Comparison of ENCODE assay signal across 29 cellular contexts in the genomic region with DNA sequence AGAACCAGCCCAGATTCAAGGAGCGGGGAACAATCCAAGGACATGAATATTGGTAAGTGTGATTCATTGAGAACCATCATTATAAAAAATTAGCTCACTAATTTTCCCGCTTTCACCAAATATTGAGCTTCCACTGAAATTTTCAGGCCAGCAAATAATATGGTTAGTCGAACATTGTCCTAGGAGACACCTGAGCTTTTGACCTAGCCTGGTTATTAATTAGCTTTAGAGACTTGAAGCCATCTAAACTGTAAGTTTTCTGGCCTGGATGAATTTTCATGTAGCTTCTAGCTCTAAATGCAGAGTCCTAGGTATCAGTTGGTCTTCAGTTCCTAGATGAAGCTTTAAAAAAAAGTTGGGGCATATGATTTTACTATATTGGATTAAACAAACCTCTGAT.
"Had no signal": no experiment of that assay in that cellular context is flagged by ENCODE, and none has a peak within 500 bp of the region (broad histone marks: within the 10 kb centered on the region; RNA-seq: fewer than 3 reads in every experiment).

No MANE protein-coding gene starts in this region.

- DNase-seq: colonic mucosa; cortex of kidney; dermis blood vessel endothelial cell; dorsolateral prefrontal cortex; effector CD4-positive, alpha-beta T cell; effector CD8-positive, alpha-beta T cell; effector memory CD4-positive, alpha-beta T cell; effector memory CD8-positive, alpha-beta T cell; endodermal cell; erythroblast; esophagus squamous epithelium; foreskin fibroblast; foreskin keratinocyte; foreskin melanocyte; gastrocnemius medialis; glutamatergic neuron; head of caudate nucleus; heart left ventricle; heart right ventricle had no signal

- H3K4me3 ChIP-seq: colonic mucosa, coronary artery, dorsolateral prefrontal cortex, esophagus muscularis mucosa, esophagus squamous epithelium, gastrocnemius medialis, gastroesophageal sphincter, heart left ventricle, heart right ventricle had no signal

- H3K27me3 Mint-ChIP-seq: dendritic cell treated with granulocyte-macrophage colony-stimulating factor and Interleukin-4, amounts not matched to agents 40 ng/mL and 50 ng/mL, for 4 days had no signal

- ATAC-seq: effector memory CD8-positive, alpha-beta T cell; esophagus mucosa; foreskin keratinocyte; gastrocnemius medialis; gastroesophageal sphincter; heart left ventricle; heart right ventricle had no signal

- H3K36me3 ChIP-seq: colonic mucosa, esophagus muscularis mucosa, esophagus squamous epithelium, gastrocnemius medialis, gastroesophageal sphincter, heart left ventricle, heart right ventricle had no signal

- H3K4me1 ChIP-seq: colonic mucosa, foreskin keratinocyte had no signal

- H3K27me3 ChIP-seq: colonic mucosa, dorsolateral prefrontal cortex, esophagus muscularis mucosa, esophagus squamous epithelium, foreskin keratinocyte, gastrocnemius medialis, gastroesophageal sphincter, heart left ventricle, heart right ventricle had no signal

- H3K27ac Mint-ChIP-seq: dendritic cell treated with granulocyte-macrophage colony-stimulating factor and Interleukin-4, amounts not matched to agents 40 ng/mL and 50 ng/mL, for 4 days; effector memory CD8-positive, alpha-beta T cell; endodermal cell had no signal

- H3K9me3 ChIP-seq: colonic mucosa, esophagus muscularis mucosa, esophagus squamous epithelium, gastrocnemius medialis, gastroesophageal sphincter, heart left ventricle, heart right ventricle had no signal

- H3K4me1 Mint-ChIP-seq: endodermal cell had no signal

- H3K9me3 Mint-ChIP-seq: dendritic cell treated with granulocyte-macrophage colony-stimulating factor and Interleukin-4, amounts not matched to agents 40 ng/mL and 50 ng/mL, for 4 days; effector memory CD8-positive, alpha-beta T cell; endodermal cell had no signal

- H3K4me3 Mint-ChIP-seq: dendritic cell treated with granulocyte-macrophage colony-stimulating factor and Interleukin-4, amounts not matched to agents 40 ng/mL and 50 ng/mL, for 4 days; effector memory CD8-positive, alpha-beta T cell; endodermal cell had no signal

- H3K27ac ChIP-seq: colonic mucosa, dorsolateral prefrontal cortex, epithelial cell of prostate, esophagus squamous epithelium, foreskin keratinocyte, heart left ventricle had no signal

- FAIRE-seq: colon, endometrium, endothelial cell of umbilical vein, frontal cortex had no signal
